In the genomic region with DNA sequence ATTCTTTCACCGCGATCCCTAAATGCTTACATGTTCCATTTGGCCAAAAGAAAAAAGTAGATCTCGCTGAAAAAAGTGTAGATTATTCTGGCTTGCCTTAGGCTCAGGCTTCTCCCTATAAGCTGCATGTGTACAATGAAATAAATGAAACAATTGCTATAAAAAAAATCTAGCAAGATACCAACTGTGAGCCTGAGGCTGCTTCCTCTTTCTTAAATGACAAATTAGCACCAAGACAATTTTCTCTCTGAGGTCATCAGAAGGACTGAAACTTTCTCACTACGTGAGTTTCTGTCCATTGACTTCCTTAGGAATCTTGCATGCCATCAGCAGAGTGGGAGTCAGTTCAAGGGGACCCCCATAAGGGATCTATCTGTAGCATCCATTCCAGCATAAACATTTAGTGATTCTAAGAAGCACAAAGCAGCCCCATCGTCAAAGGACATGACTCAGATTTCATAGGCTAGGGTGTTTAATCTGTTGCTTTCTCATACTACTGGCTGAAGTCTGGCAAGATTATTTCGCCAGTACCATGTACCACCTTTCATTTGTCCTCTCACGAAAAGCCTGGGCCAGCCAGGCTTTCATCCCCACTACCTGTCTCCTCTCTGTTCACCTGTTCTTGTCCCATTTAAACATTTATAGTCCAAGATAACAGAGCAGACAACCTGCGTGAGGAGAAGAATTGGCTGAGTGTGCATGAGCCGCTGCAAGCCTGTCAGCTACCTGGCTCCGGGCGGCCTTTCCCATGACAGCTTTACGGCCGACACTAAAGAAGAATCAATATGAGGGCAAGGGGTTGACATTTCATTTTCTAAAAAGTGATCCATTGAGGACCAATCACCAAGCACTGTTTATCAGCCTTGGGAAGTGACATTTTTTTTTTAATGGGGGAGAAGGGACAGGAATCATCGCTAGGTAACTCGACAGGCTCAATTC, we compare ENCODE assay signal across 1 cellular context.
TF ChIP-seq lines count a peak whose summit lies in the region.

No MANE protein-coding gene starts in this region.

TF ChIP-seq in GM12878, 131 proteins besides CTCF, POLR2A, EP300 and RAD21 (continued from another document):
- TF ChIP-seq, protein P1, sequence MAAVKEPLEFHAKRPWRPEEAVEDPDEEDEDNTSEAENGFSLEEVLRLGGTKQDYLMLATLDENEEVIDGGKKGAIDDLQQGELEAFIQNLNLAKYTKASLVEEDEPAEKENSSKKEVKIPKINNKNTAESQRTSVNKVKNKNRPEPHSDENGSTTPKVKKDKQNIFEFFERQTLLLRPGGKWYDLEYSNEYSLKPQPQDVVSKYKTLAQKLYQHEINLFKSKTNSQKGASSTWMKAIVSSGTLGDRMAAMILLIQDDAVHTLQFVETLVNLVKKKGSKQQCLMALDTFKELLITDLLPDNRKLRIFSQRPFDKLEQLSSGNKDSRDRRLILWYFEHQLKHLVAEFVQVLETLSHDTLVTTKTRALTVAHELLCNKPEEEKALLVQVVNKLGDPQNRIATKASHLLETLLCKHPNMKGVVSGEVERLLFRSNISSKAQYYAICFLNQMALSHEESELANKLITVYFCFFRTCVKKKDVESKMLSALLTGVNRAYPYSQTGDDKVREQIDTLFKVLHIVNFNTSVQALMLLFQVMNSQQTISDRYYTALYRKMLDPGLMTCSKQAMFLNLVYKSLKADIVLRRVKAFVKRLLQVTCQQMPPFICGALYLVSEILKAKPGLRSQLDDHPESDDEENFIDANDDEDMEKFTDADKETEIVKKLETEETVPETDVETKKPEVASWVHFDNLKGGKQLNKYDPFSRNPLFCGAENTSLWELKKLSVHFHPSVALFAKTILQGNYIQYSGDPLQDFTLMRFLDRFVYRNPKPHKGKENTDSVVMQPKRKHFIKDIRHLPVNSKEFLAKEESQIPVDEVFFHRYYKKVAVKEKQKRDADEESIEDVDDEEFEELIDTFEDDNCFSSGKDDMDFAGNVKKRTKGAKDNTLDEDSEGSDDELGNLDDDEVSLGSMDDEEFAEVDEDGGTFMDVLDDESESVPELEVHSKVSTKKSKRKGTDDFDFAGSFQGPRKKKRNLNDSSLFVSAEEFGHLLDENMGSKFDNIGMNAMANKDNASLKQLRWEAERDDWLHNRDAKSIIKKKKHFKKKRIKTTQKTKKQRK (IDR thresholded peaks at IDR 0.05; ENCODE audit: low read depth, low read length): no peak
